1 cellular context compared by ENCODE assay signal in genomic region chr2:14681608-14682007, GRCh38.
TF ChIP-seq lines count a peak whose summit lies in the region.

No MANE protein-coding gene starts in this region.

TF ChIP-seq in K562, 482 proteins besides CTCF, POLR2A, EP300 and RAD21 (continued from another document):
- TF ChIP-seq, protein P1, sequence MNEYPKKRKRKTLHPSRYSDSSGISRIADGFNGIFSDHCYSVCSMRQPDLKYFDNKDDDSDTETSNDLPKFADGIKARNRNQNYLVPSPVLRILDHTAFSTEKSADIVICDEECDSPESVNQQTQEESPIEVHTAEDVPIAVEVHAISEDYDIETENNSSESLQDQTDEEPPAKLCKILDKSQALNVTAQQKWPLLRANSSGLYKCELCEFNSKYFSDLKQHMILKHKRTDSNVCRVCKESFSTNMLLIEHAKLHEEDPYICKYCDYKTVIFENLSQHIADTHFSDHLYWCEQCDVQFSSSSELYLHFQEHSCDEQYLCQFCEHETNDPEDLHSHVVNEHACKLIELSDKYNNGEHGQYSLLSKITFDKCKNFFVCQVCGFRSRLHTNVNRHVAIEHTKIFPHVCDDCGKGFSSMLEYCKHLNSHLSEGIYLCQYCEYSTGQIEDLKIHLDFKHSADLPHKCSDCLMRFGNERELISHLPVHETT (CRISPR knock-in tag; conservative IDR thresholded peaks at IDR 0.05 in 1 of 2, IDR thresholded peaks at IDR 0.05 in 1 of 2): no peak
- TF ChIP-seq, protein P2, sequence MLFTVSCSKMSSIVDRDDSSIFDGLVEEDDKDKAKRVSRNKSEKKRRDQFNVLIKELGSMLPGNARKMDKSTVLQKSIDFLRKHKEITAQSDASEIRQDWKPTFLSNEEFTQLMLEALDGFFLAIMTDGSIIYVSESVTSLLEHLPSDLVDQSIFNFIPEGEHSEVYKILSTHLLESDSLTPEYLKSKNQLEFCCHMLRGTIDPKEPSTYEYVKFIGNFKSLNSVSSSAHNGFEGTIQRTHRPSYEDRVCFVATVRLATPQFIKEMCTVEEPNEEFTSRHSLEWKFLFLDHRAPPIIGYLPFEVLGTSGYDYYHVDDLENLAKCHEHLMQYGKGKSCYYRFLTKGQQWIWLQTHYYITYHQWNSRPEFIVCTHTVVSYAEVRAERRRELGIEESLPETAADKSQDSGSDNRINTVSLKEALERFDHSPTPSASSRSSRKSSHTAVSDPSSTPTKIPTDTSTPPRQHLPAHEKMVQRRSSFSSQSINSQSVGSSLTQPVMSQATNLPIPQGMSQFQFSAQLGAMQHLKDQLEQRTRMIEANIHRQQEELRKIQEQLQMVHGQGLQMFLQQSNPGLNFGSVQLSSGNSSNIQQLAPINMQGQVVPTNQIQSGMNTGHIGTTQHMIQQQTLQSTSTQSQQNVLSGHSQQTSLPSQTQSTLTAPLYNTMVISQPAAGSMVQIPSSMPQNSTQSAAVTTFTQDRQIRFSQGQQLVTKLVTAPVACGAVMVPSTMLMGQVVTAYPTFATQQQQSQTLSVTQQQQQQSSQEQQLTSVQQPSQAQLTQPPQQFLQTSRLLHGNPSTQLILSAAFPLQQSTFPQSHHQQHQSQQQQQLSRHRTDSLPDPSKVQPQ (CRISPR knock-in tag; IDR thresholded peaks at IDR 0.05; ENCODE audit: borderline replicate concordance): no peak
- TF ChIP-seq CREB3L1 (IDR thresholded peaks at IDR 0.05; ENCODE audit: borderline replicate concordance, low read depth): no peak
- peak; percentile 41; the same call in 1 of the 2 replicates for TF ChIP-seq RAD51 (IDR thresholded peaks at IDR 0.05; ENCODE audit: borderline replicate concordance, low read depth)
- no peak for TF ChIP-seq ELF2 (CRISPR knock-in tag; IDR thresholded peaks at IDR 0.05)
- TF ChIP-seq TFAM (CRISPR knock-in tag; conservative IDR thresholded peaks at IDR 0.05): no peak
- TF ChIP-seq, protein P3, sequence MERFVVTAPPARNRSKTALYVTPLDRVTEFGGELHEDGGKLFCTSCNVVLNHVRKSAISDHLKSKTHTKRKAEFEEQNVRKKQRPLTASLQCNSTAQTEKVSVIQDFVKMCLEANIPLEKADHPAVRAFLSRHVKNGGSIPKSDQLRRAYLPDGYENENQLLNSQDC (CRISPR knock-in tag; IDR thresholded peaks at IDR 0.05): no peak
